ENCODE assay signal across 2 cellular contexts in genomic region chr1:246682231-246682895, GRCh38.
TF ChIP-seq lines count a peak whose summit lies in the region.

No MANE protein-coding gene starts in this region.

TF ChIP-seq in endothelial cell of umbilical vein, 7 proteins besides CTCF, POLR2A, EP300 and RAD21 (continued from another document):
- TF ChIP-seq, protein P1, sequence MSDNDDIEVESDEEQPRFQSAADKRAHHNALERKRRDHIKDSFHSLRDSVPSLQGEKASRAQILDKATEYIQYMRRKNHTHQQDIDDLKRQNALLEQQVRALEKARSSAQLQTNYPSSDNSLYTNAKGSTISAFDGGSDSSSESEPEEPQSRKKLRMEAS (IDR thresholded peaks at IDR 0.05; ENCODE audit: insufficient read depth, insufficient read length): no peak
- TF ChIP-seq MYC (IDR thresholded peaks at IDR 0.05; ENCODE audit: low read depth, low read length): no peak
- no peak for TF ChIP-seq EZH2 (IDR thresholded peaks at IDR 0.05; ENCODE audit: borderline replicate concordance, low read depth, low read length, severe bottlenecking)

TF ChIP-seq in SK-N-SH, 30 proteins besides CTCF, POLR2A, EP300 and RAD21 (continued from another document):
- TF ChIP-seq SMC3 (IDR thresholded peaks at IDR 0.05; ENCODE audit: low read depth, low read length) (no peak), RFX5 (IDR thresholded peaks at IDR 0.05; ENCODE audit: low read length) (no peak), EZH2phosphoT487 (IDR thresholded peaks at IDR 0.05; ENCODE audit: borderline replicate concordance, low read depth) (no peak), RCOR1 (IDR thresholded peaks at IDR 0.05; ENCODE audit: low read length) (no peak), TEAD4 (IDR thresholded peaks at IDR 0.05; ENCODE audit: borderline replicate concordance, insufficient read depth) (no peak), TAF1 (IDR thresholded peaks at IDR 0.05; ENCODE audit: borderline replicate concordance, low read depth, low read length) (no peak), ELF1 (IDR thresholded peaks at IDR 0.05) (no peak), TCF12 (IDR thresholded peaks at IDR 0.05) (no peak), MEF2A (IDR thresholded peaks at IDR 0.05; ENCODE audit: borderline replicate concordance, low read depth) (no peak), NRF1 (IDR thresholded peaks at IDR 0.05; ENCODE audit: low read depth, low read length) (no peak)
- TF ChIP-seq, protein P2, sequence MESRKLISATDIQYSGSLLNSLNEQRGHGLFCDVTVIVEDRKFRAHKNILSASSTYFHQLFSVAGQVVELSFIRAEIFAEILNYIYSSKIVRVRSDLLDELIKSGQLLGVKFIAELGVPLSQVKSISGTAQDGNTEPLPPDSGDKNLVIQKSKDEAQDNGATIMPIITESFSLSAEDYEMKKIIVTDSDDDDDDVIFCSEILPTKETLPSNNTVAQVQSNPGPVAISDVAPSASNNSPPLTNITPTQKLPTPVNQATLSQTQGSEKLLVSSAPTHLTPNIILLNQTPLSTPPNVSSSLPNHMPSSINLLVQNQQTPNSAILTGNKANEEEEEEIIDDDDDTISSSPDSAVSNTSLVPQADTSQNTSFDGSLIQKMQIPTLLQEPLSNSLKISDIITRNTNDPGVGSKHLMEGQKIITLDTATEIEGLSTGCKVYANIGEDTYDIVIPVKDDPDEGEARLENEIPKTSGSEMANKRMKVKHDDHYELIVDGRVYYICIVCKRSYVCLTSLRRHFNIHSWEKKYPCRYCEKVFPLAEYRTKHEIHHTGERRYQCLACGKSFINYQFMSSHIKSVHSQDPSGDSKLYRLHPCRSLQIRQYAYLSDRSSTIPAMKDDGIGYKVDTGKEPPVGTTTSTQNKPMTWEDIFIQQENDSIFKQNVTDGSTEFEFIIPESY (IDR thresholded peaks at IDR 0.05; ENCODE audit: borderline replicate concordance, low read depth): no peak
- TF ChIP-seq, protein P3, sequence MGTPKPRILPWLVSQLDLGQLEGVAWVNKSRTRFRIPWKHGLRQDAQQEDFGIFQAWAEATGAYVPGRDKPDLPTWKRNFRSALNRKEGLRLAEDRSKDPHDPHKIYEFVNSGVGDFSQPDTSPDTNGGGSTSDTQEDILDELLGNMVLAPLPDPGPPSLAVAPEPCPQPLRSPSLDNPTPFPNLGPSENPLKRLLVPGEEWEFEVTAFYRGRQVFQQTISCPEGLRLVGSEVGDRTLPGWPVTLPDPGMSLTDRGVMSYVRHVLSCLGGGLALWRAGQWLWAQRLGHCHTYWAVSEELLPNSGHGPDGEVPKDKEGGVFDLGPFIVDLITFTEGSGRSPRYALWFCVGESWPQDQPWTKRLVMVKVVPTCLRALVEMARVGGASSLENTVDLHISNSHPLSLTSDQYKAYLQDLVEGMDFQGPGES (IDR thresholded peaks at IDR 0.05; ENCODE audit: low read depth, low read length): no peak
